21 cellular contexts compared by ENCODE assay signal in genomic region chr3:137866933-137867332, GRCh38.
"Had no signal": no experiment of that assay in that cellular context is flagged by ENCODE, and none has a peak within 500 bp of the region (broad histone marks: within the 10 kb centered on the region; RNA-seq: fewer than 3 reads in every experiment).

No MANE protein-coding gene starts in this region.

- H3K4me3 ChIP-seq: left ventricle myocardium inferior, stomach, transverse colon had no signal

- H3K4me1 ChIP-seq: left ventricle myocardium inferior, stomach, transverse colon had no signal

- H3K9me3 ChIP-seq: transverse colon had no signal

- ATAC-seq: activated CD8-positive, alpha-beta T cell treated with anti-CD3 and anti-CD28 coated beads, Interleukin-2, amount 10 ng/mL, durations not matched to agents 7 days and 5 days; natural killer cell; sciatic nerve; stimulated activated memory B cell treated with anti-CD40 and anti-IgM and Interleukin-4, amounts not matched to agents 10 μg/mL and 1 μg/mL and 100 μg/mL, for 72 hours; T-cell had no signal

- DNase-seq: activated CD4-positive, alpha-beta T cell treated with anti-CD3 and anti-CD28 coated beads, Interleukin-2, amount 50 U/mL, for 1 hour; activated CD4-positive, CD25-positive, alpha-beta regulatory T cell treated with anti-CD3 and anti-CD28 coated beads, Interleukin-2, amount 50 U/mL, for 72 hours; activated CD8-positive, alpha-beta T cell treated with anti-CD3 and anti-CD28 coated beads, Interleukin-2, amount 10 ng/mL, durations not matched to agents 7 days and 5 days; activated gamma-delta T cell treated with Interleukin-2 at 50 U/mL for 16 hours; activated T-cell treated with anti-CD3 and anti-CD28 coated beads, Interleukin-2, amount 50 U/mL, for 1 hour; aorta; caudate nucleus; effector CD4-positive, alpha-beta T cell; hypothalamus; left ventricle myocardium inferior; midbrain; natural killer cell; small intestine; stimulated activated CD4-positive, alpha-beta T cell treated with anti-CD3 and anti-CD28 coated beads, Interleukin-15, amount 100 ng/mL, for 24 hours; stomach; T-cell; transverse colon had no signal

- H3K36me3 ChIP-seq: left ventricle myocardium inferior, stomach, transverse colon had no signal

- FAIRE-seq: frontal cortex, small intestine had no signal

- H3K27me3 ChIP-seq: stomach, transverse colon had no signal

- H3K27ac ChIP-seq: left ventricle myocardium inferior, stomach, transverse colon, VCaP had no signal
